22 cellular contexts compared by ENCODE assay signal in genomic region chr5:61678966-61679365, GRCh38.
A peak's percentile ranks its signal among the peaks of the same experiment; 100 is the strongest.
DNase-seq lines count a peak whose midpoint lies in the region; ATAC-seq and TF ChIP-seq lines count a peak whose summit lies in the region.
"Had no signal": no experiment of that assay in that cellular context is flagged by ENCODE, and none has a peak within 500 bp of the region (broad histone marks: within the 10 kb centered on the region; RNA-seq: fewer than 3 reads in every experiment).

No MANE protein-coding gene starts in this region.

- peaks cover 6% of the 10 kb centered on the region for H3K27me3 ChIP-seq in foreskin keratinocyte
- H3K27me3 ChIP-seq: breast epithelium, gastrocnemius medialis, ovary, sigmoid colon, SJSA1, vagina had no signal

- ATAC-seq in foreskin keratinocyte (no peak), HG03135 (IDR thresholded peaks at IDR 0.05; ENCODE audit: unreplicated experiment) (no peak)
- ATAC-seq: activated naive CD8-positive, alpha-beta T cell treated with anti-CD3 and anti-CD28 coated beads, Interleukin-2, amount 50 U/mL, for 24 hours; gastrocnemius medialis; GM12878; naive thymus-derived CD8-positive, alpha-beta T cell had no signal

- DNase-seq in H4 (ENCODE audit: low spot score) (peak; percentile 52), SK-MEL-5 (ENCODE audit: low read depth, low spot score) (peak; percentile 82), foreskin keratinocyte (no peak), head of caudate nucleus (no peak), midbrain (lab: John Stamatoyannopoulos, UW) (no peak), erythroblast (lab: John Stamatoyannopoulos, UW) (no peak)
- DNase-seq: activated CD4-positive, alpha-beta T cell treated with anti-CD3 and anti-CD28 coated beads, Interleukin-2, amount 50 U/mL, for 48 hours; activated effector memory CD4-positive, alpha-beta T cell treated with anti-CD3 and anti-CD28 coated beads, Interleukin-2, amount 50 U/mL, for 16 hours; activated naive CD8-positive, alpha-beta T cell treated with anti-CD3 and anti-CD28 coated beads, Interleukin-2, amount 50 U/mL, for 24 hours; gastrocnemius medialis; naive thymus-derived CD8-positive, alpha-beta T cell; NCI-H1417; ovary; sigmoid colon; T-helper 2 cell had no signal

- H3K27ac ChIP-seq in 22Rv1 (no peak overlapping the region), foreskin keratinocyte (no peak overlapping the region)
- H3K27ac ChIP-seq: breast epithelium, epithelial cell of prostate, gastrocnemius medialis, ovary, sigmoid colon, SJSA1, vagina had no signal

- no peaks in the 10 kb centered on the region for H3K4me1 ChIP-seq in foreskin keratinocyte
- H3K4me1 ChIP-seq: breast epithelium, gastrocnemius medialis, sigmoid colon, vagina had no signal

- intact Hi-C loops in head of caudate nucleus (cut with DNase I) = no loop called here

- in situ Hi-C loops in SK-MEL-5 (cut with HindIII; ENCODE audit: low pct_unique_long_range_greater_than_20kb, low sequenced_read_pairs) = no loop called here

- TF ChIP-seq CTCF in 22Rv1 (IDR thresholded peaks at IDR 0.05) = peak; percentile 17; the same call in 1 of the 2 replicates
- TF ChIP-seq CTCF in foreskin keratinocyte (conservative IDR thresholded peaks at IDR 0.05) = peak; percentile 9

- TF ChIP-seq POLR2A in erythroblast (IDR thresholded peaks at IDR 0.05; ENCODE audit: low read length) = no peak

Comparison
In these comparisons a context has a peak if more than half of its experiments do, and no peak if none do; other contexts are left out.
1. DNase-seq: peak in H4 (single experiment) and SK-MEL-5 (single experiment); none in foreskin keratinocyte (0 of 2), head of caudate nucleus (0 of 42), midbrain (single experiment) and erythroblast (0 of 2).